17 cellular contexts compared by ENCODE assay signal in the genomic region with DNA sequence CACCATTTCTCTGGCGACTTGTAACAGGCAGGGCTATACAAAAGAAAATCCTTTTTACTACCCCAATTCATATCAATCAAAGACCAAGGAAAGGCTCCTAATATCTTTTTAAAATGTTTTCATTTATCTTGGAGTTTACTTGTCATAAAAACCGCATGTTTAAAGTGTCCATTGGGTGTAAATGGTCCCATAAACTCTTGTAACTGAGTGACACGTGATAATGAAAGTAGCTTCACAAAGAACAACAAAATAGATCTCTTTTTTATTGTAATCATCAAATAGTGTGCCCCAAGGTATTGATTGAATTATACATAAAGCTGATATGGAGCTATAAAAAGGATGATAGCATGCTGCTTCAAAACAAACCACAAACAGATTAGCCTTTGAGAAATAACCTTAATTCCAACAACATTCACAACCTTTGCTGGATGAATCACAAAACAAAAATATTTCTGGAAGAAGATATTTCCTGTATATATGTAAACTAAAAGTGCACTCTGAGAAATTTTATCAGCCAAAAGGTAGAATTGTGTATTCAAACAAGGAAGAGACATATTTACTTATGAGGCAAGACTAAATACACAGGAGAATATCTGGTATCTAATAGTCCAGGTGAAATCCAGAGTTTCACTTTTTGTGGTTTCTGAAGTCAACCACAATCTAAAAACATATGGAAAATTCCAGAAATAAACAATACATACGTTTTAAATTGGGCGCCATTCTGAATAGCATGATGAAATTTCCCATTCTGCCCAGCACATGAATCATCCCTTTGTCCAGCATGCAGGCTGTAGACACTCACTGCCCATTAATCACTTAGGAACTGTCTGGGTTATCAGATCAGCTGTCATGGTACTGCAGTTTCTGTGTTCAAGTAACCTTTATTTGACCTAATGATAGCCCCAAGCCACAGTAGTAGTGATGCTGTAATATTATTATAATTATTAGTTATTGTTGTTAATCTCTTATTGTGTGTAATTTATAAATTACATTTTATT.
DNase-seq lines count a peak whose midpoint lies in the region; ATAC-seq, FAIRE-seq and TF ChIP-seq lines count a peak whose summit lies in the region.
"Had no signal": no experiment of that assay in that cellular context is flagged by ENCODE, and none has a peak within 500 bp of the region (broad histone marks: within the 10 kb centered on the region; RNA-seq: fewer than 3 reads in every experiment).

No MANE protein-coding gene starts in this region.

- H3K4me3 ChIP-seq in K562 (no peak overlapping the region), mesenchymal stem cell (ENCODE audit: insufficient read depth in 1 of 2, low read depth in 1 of 2, low read length in 2 of 2) (no peak overlapping the region), neuronal stem cell (ENCODE audit: low read length in 2 of 2) (no peak overlapping the region)
- H3K4me3 ChIP-seq: left ventricle myocardium inferior had no signal

- no peaks in the 10 kb centered on the region for H3K27me3 ChIP-seq in K562 (ENCODE audit: control insufficient read depth in 2 of 2, insufficient read depth in 2 of 2, low read length in 2 of 2)
- H3K27me3 ChIP-seq in mesenchymal stem cell (ENCODE audit: control insufficient read depth in 1 of 2, insufficient read depth in 1 of 2, low read length in 2 of 2): no peaks in the 10 kb centered on the region
- no peaks in the 10 kb centered on the region for H3K27me3 ChIP-seq in neuronal stem cell (ENCODE audit: control insufficient read depth in 3 of 3, insufficient read depth in 3 of 3, low read depth in 1 of 3, low read length in 3 of 3)

- H2BK12ac ChIP-seq in mesenchymal stem cell (ENCODE audit: low read length in 2 of 2) (no peak overlapping the region), neuronal stem cell (ENCODE audit: low read length) (no peak overlapping the region)

- H3K79me1 ChIP-seq in mesenchymal stem cell (replicated peaks; ENCODE audit: low read length, poor library complexity, severe bottlenecking) (no peaks in the 10 kb centered on the region), neuronal stem cell (ENCODE audit: low read depth, low read length) (no peaks in the 10 kb centered on the region)

- no TSS peak for BruUV-seq in K562 (replicated peaks; lab: Mats Ljungman, UMichigan)

- 0% methylated on average over 5 of the region's 5 CpGs for WGBS in K562 (ENCODE audit: insufficient coverage, low coverage, missing lambda C conversion rate)
- 41% methylated on average over 4 of the region's 5 CpGs for WGBS in mesenchymal stem cell
- no CpG with 5 or more reads among the region's 5 CpGs for WGBS in neuronal stem cell (ENCODE audit: extremely low coverage in 2 of 2, insufficient read length in 2 of 2, insufficient replicate concordance in 1 of 2), 2 donors

- H3K36me3 ChIP-seq in K562 (ENCODE audit: control insufficient read depth, insufficient read depth, low read length) (no peaks in the 10 kb centered on the region), mesenchymal stem cell (ENCODE audit: control insufficient read depth in 1 of 2, insufficient read depth in 2 of 2, low read depth in 1 of 2, low read length in 2 of 2) (no peaks in the 10 kb centered on the region), neuronal stem cell (replicated peaks in 1 of 2; ENCODE audit: control insufficient read depth in 2 of 2, insufficient read depth in 2 of 2, low read length in 2 of 2) (no peaks in the 10 kb centered on the region)
- H3K36me3 ChIP-seq: left ventricle myocardium inferior had no signal

- H2AK5ac ChIP-seq in mesenchymal stem cell (ENCODE audit: low read length, severe bottlenecking) (no peak overlapping the region), neuronal stem cell (ENCODE audit: low read depth, low read length) (no peak overlapping the region)

- H3K23ac ChIP-seq in mesenchymal stem cell (ENCODE audit: low read length in 2 of 2): no peak overlapping the region
- no peak overlapping the region for H3K23ac ChIP-seq in neuronal stem cell (ENCODE audit: low read depth, low read length, poor library complexity)

- in situ Hi-C loops in K562 (cut with MboI): no loop called here

- H4K91ac ChIP-seq in mesenchymal stem cell (ENCODE audit: low read length): no peak overlapping the region
- no peak overlapping the region for H4K91ac ChIP-seq in neuronal stem cell (ENCODE audit: low read depth, low read length, poor library complexity)

- no peak for TF ChIP-seq RAD21 in K562 (CRISPR knock-in tag; conservative IDR thresholded peaks at IDR 0.05 in 1 of 2, IDR thresholded peaks at IDR 0.05 in 1 of 2)

- H3K18ac ChIP-seq in mesenchymal stem cell (ENCODE audit: low read depth in 1 of 2, low read length in 2 of 2) (no peak overlapping the region), neuronal stem cell (ENCODE audit: low read length) (no peak overlapping the region)

- no peaks in the 10 kb centered on the region for H3K9me1 ChIP-seq in K562 (ENCODE audit: control insufficient read depth, insufficient read depth, low read length)

- no peaks in the 10 kb centered on the region for H3K9me3 ChIP-seq in K562 (replicated peaks; ENCODE audit: control insufficient read depth, insufficient read depth, low read depth, low read length)
- peaks cover 6% of the 10 kb centered on the region for H3K9me3 ChIP-seq in mesenchymal stem cell (ENCODE audit: control insufficient read depth, low read length)
- H3K9me3 ChIP-seq in neuronal stem cell (replicated peaks in 1 of 2; ENCODE audit: control insufficient read depth in 2 of 2, insufficient read depth in 1 of 2, low read depth in 1 of 2, low read length in 2 of 2): peaks cover 0 to 4% of the 10 kb centered on the region in 2 donors
- H3K9me3 ChIP-seq: left ventricle myocardium inferior had no signal

- TF ChIP-seq EP300 in K562 (IDR thresholded peaks at IDR 0.05; ENCODE audit: low read length): no peak

- no peak overlapping the region for H3K4me2 ChIP-seq in K562 (ENCODE audit: insufficient read depth, low read length)
- H3K4me2 ChIP-seq in mesenchymal stem cell (ENCODE audit: low read length, poor library complexity, severe bottlenecking): no peak overlapping the region
- H3K4me2 ChIP-seq in neuronal stem cell (ENCODE audit: insufficient read depth, low read length, poor library complexity, severe bottlenecking): no peak overlapping the region
- H3K4me2 ChIP-seq: KMS-11 had no signal

- H2BK5ac ChIP-seq in mesenchymal stem cell (ENCODE audit: low read depth, low read length, poor library complexity, severe bottlenecking): no peak overlapping the region
- no peak overlapping the region for H2BK5ac ChIP-seq in neuronal stem cell (ENCODE audit: low read length)

- H2BK120ac ChIP-seq in mesenchymal stem cell (ENCODE audit: low read depth, low read length) (no peak overlapping the region), neuronal stem cell (ENCODE audit: low read depth, low read length) (no peak overlapping the region)

- TF ChIP-seq POLR2A in K562 (conservative IDR thresholded peaks at IDR 0.05): no peak

- H4K8ac ChIP-seq in mesenchymal stem cell (ENCODE audit: low read length): no peak overlapping the region
- H4K8ac ChIP-seq in neuronal stem cell (ENCODE audit: low read depth, low read length): no peak overlapping the region

- H3K27ac ChIP-seq in K562 (ENCODE audit: extremely low read depth, low read depth, low read length) (no peak overlapping the region), mesenchymal stem cell (ENCODE audit: low read length, poor library complexity, severe bottlenecking) (no peak overlapping the region), neuronal stem cell (replicated peaks; ENCODE audit: low read length) (no peak overlapping the region)
- H3K27ac ChIP-seq: KMS-11, left ventricle myocardium inferior had no signal

- H3K4me1 ChIP-seq in K562 (replicated peaks in 1 of 2; ENCODE audit: control insufficient read depth in 2 of 2, insufficient read depth in 2 of 2, low read length in 2 of 2) (no peaks in the 10 kb centered on the region), mesenchymal stem cell (ENCODE audit: control insufficient read depth, insufficient read depth, low read depth, low read length) (no peaks in the 10 kb centered on the region), neuronal stem cell (ENCODE audit: control insufficient read depth in 2 of 2, insufficient read depth in 1 of 2, low read depth in 1 of 2, low read length in 2 of 2) (no peaks in the 10 kb centered on the region)
- H3K4me1 ChIP-seq: left ventricle myocardium inferior had no signal

- no peak for FAIRE-seq in K562 (lab: Jason Lieb, UNC)
- FAIRE-seq: frontal cortex had no signal

- H2AFZ ChIP-seq in K562 (ENCODE audit: low read depth, low read length) (no peak overlapping the region), mesenchymal stem cell (ENCODE audit: low read depth, low read length) (no peak overlapping the region), neuronal stem cell (ENCODE audit: low read length) (no peak overlapping the region)

- H2BK15ac ChIP-seq in mesenchymal stem cell (ENCODE audit: low read depth, poor library complexity, severe bottlenecking): no peak overlapping the region
- no peak overlapping the region for H2BK15ac ChIP-seq in neuronal stem cell (ENCODE audit: low read length)

- no peak for TF ChIP-seq CTCF in K562 (IDR thresholded peaks at IDR 0.05 in 2 of 3, conservative IDR thresholded peaks at IDR 0.05 in 1 of 3; ENCODE audit: insufficient read depth in 2 of 3, low read depth in 1 of 3, low read length in 3 of 3)

- intact Hi-C loops in K562 (cut with micrococcal nuclease): no loop called here

- no peak overlapping the region for H3K4ac ChIP-seq in mesenchymal stem cell (ENCODE audit: low read depth in 1 of 2, low read length in 2 of 2)
- H3K4ac ChIP-seq in neuronal stem cell (ENCODE audit: low read length): no peak overlapping the region

- CTCF ChIA-PET in K562 (lab: Yijun Ruan, JAX; ENCODE audit: low intra/inter-chr PET ratio): no interaction called here

- H3K9ac ChIP-seq in K562 (ENCODE audit: insufficient read depth in 1 of 2, low read depth in 2 of 2, low read length in 2 of 2): no peak overlapping the region
- H3K9ac ChIP-seq in mesenchymal stem cell (ENCODE audit: low read length): no peak overlapping the region
- no peak overlapping the region for H3K9ac ChIP-seq in neuronal stem cell (ENCODE audit: low read depth, low read length, poor library complexity)
- H3K9ac ChIP-seq: KMS-11 had no signal

- POLR2A ChIA-PET in K562 (lab: Yijun Ruan, JAX): no interaction called here

- peak; percentile 53 for DNase-seq in DMS53 treated with DMSO at 0.1 percent for 48 hours (lab: John Stamatoyannopoulos, UW; ENCODE audit: unreplicated experiment)
- peak; percentile 70 for DNase-seq in OCI-M1 (lab: John Stamatoyannopoulos, UW)
- DNase-seq in K562 (ENCODE audit: extremely low read depth in 1 of 4, low spot score in 3 of 4): no peak
- DNase-seq in mesenchymal stem cell: peak; percentile 73
- no peak for DNase-seq in NCI-H2196 (lab: John Stamatoyannopoulos, UW; ENCODE audit: unreplicated experiment)
- DNase-seq in neuronal stem cell (ENCODE audit: low spot score): no peak
- DNase-seq: activated CD4-positive, alpha-beta memory T cell treated with anti-CD3 and anti-CD28 coated beads for 36 hours; CD8-positive, alpha-beta memory T cell; GOT3; left ventricle myocardium inferior; NCI-H2171 treated with DMSO at 0.1 percent for 48 hours; stimulated activated CD4-positive, alpha-beta T cell treated with anti-CD3 and anti-CD28 coated beads, Interleukin-1b, Interleukin-23, amount 100 ng/mL, for 48 hours; stimulated activated naive B cell treated with anti-CD40 and anti-IgM and Interleukin-4, amounts not matched to agents 10 μg/mL and 1 μg/mL and 100 μg/mL, for 72 hours had no signal

- H3K14ac ChIP-seq in mesenchymal stem cell (ENCODE audit: low read length in 2 of 2): no peak overlapping the region
- H3K14ac ChIP-seq in neuronal stem cell (ENCODE audit: low read length): no peak overlapping the region

- H3K79me2 ChIP-seq in K562 (ENCODE audit: control insufficient read depth, insufficient read depth, low read length): no peaks in the 10 kb centered on the region

- no peak for ATAC-seq in K562
- no peak for ATAC-seq in HG02884 (IDR thresholded peaks at IDR 0.05; ENCODE audit: unreplicated experiment)
- no peak for ATAC-seq in GM18517 (IDR thresholded peaks at IDR 0.05; ENCODE audit: unreplicated experiment)
- ATAC-seq: stimulated activated naive B cell treated with anti-CD40 and anti-IgM and Interleukin-4, amounts not matched to agents 10 μg/mL and 1 μg/mL and 100 μg/mL, for 72 hours had no signal

- no peaks in the 10 kb centered on the region for H4K20me1 ChIP-seq in K562 (replicated peaks; ENCODE audit: control insufficient read depth, insufficient read depth, low read length)

Comparison
In these comparisons a context has a peak if more than half of its experiments do, and no peak if none do; other contexts are left out.
1. DNase-seq: peak in DMS53 treated with DMSO at 0.1 percent for 48 hours (single experiment), OCI-M1 (single experiment) and mesenchymal stem cell (single experiment); none in K562 (0 of 4), NCI-H2196 (single experiment) and neuronal stem cell (single experiment).